28 cellular contexts compared by ENCODE assay signal in genomic region chr4:121229993-121230392, GRCh38.
"Had no signal": no experiment of that assay in that cellular context is flagged by ENCODE, and none has a peak within 500 bp of the region (broad histone marks: within the 10 kb centered on the region; RNA-seq: fewer than 3 reads in every experiment).

No MANE protein-coding gene starts in this region.

- H3K27me3 Mint-ChIP-seq: activated CD4-positive, alpha-beta memory T cell treated with anti-CD3 and anti-CD28 coated beads, Interleukin-2, amount 10 ng/mL, durations not matched to agents 7 days and 5 days; activated naive CD4-positive, alpha-beta T cell treated with anti-CD3 and anti-CD28 coated beads, Interleukin-2, amount 50 U/mL, for 24 hours; activated naive CD8-positive, alpha-beta T cell treated with anti-CD3 and anti-CD28 coated beads, Interleukin-2, amount 10 ng/mL, durations not matched to agents 7 days and 5 days; activated T-cell treated with anti-CD3 and anti-CD28 coated beads, Interleukin-2, amount 50 U/mL, for 24 hours; central memory CD8-positive, alpha-beta T cell; dendritic cell treated with granulocyte-macrophage colony-stimulating factor and Interleukin-4, amounts not matched to agents 40 ng/mL and 50 ng/mL, for 4 days had no signal

- H3K9me3 Mint-ChIP-seq: activated CD4-positive, alpha-beta memory T cell treated with anti-CD3 and anti-CD28 coated beads, Interleukin-2, amount 10 ng/mL, durations not matched to agents 7 days and 5 days; activated naive CD4-positive, alpha-beta T cell treated with anti-CD3 and anti-CD28 coated beads for 36 hours; activated naive CD8-positive, alpha-beta T cell treated with anti-CD3 and anti-CD28 coated beads, Interleukin-2, amount 10 ng/mL, durations not matched to agents 7 days and 5 days; activated T-cell treated with anti-CD3 and anti-CD28 coated beads, Interleukin-2, amount 50 U/mL, for 24 hours; activated T-helper 2 cell treated with anti-CD3 and anti-CD28 coated beads, Interferon-gamma antibody, Interleukin-2, Interleukin-4, amounts not matched to agents 10 μg/mL and 5 μg/mL and 100 μg/mL, durations not matched to agents 14 hours and 24 hours and 36 hours; central memory CD8-positive, alpha-beta T cell; dendritic cell treated with granulocyte-macrophage colony-stimulating factor and Interleukin-4, amounts not matched to agents 40 ng/mL and 50 ng/mL, for 4 days; endodermal cell had no signal

- H3K27ac Mint-ChIP-seq: activated CD4-positive, alpha-beta memory T cell treated with anti-CD3 and anti-CD28 coated beads, Interleukin-2, amount 10 ng/mL, durations not matched to agents 7 days and 5 days; activated CD4-positive, alpha-beta T cell treated with anti-CD3 and anti-CD28 coated beads for 36 hours; activated CD4-positive, alpha-beta T cell treated with anti-CD3 and anti-CD28 coated beads, Interleukin-2, amount 10 ng/mL, durations not matched to agents 24 days and 14 days; activated naive CD4-positive, alpha-beta T cell treated with anti-CD3 and anti-CD28 coated beads for 36 hours; activated naive CD4-positive, alpha-beta T cell treated with anti-CD3 and anti-CD28 coated beads, Interleukin-2, amount 50 U/mL, for 24 hours; activated naive CD8-positive, alpha-beta T cell treated with anti-CD3 and anti-CD28 coated beads, Interleukin-2, amount 10 ng/mL, durations not matched to agents 7 days and 5 days; activated T-cell treated with anti-CD3 and anti-CD28 coated beads, Interleukin-2, amount 50 U/mL, for 24 hours; activated T-helper 1 cell treated with anti-CD3 and anti-CD28 coated beads, Interleukin-12 subunit alpha, Interleukin-12 subunit beta, Interleukin-2, Interleukin-4 antibody, amounts not matched to agents 30 ng/mL and 10 ng/mL and 1 ng/mL, durations not matched to agents 14 hours and 24 hours and 36 hours; activated T-helper 2 cell treated with anti-CD3 and anti-CD28 coated beads, Interferon-gamma antibody, Interleukin-2, Interleukin-4, amounts not matched to agents 10 μg/mL and 5 μg/mL and 100 μg/mL, durations not matched to agents 14 hours and 24 hours and 36 hours; dendritic cell treated with granulocyte-macrophage colony-stimulating factor and Interleukin-4, amounts not matched to agents 40 ng/mL and 50 ng/mL, for 4 days; endodermal cell had no signal

- DNase-seq: activated CD4-positive, alpha-beta memory T cell treated with anti-CD3 and anti-CD28 coated beads, Interleukin-2, amount 10 ng/mL, durations not matched to agents 7 days and 5 days; activated CD4-positive, alpha-beta T cell treated with anti-CD3 and anti-CD28 coated beads for 36 hours; activated CD4-positive, alpha-beta T cell treated with anti-CD3 and anti-CD28 coated beads, Interleukin-2, amount 10 ng/mL, durations not matched to agents 24 days and 14 days; activated CD4-positive, alpha-beta T cell treated with anti-CD3 and anti-CD28 coated beads, Interleukin-2, amount 50 U/mL, for 4 hours; activated CD4-positive, CD25-positive, alpha-beta regulatory T cell; activated CD4-positive, CD25-positive, alpha-beta regulatory T cell treated with anti-CD3 and anti-CD28 coated beads, Interleukin-2, amount 50 U/mL, for 72 hours; activated CD8-positive, alpha-beta memory T cell treated with anti-CD3 and anti-CD28 coated beads, Interleukin-2, amount 50 U/mL, for 48 hours; activated effector memory CD4-positive, alpha-beta T cell treated with anti-CD3 and anti-CD28 coated beads, Interleukin-2, amount 50 U/mL, for 16 hours; activated naive CD4-positive, alpha-beta T cell treated with anti-CD3 and anti-CD28 coated beads for 36 hours; activated naive CD8-positive, alpha-beta T cell treated with anti-CD3 and anti-CD28 coated beads, Interleukin-2, amount 10 ng/mL, durations not matched to agents 7 days and 5 days; activated T-cell treated with anti-CD3 and anti-CD28 coated beads for 4 hours; activated T-cell treated with anti-CD3 and anti-CD28 coated beads, Interleukin-2, amount 50 U/mL, for 24 hours; amniotic stem cell; anterior cingulate cortex; brain microvascular endothelial cell; dorsolateral prefrontal cortex; effector memory CD4-positive, alpha-beta T cell; endodermal cell; foreskin fibroblast; head of caudate nucleus; hippocampal formation; T-helper 2 cell had no signal

- ATAC-seq: activated CD4-positive, alpha-beta T cell treated with anti-CD3 and anti-CD28 coated beads for 36 hours; esophagus mucosa had no signal

- H3K4me3 Mint-ChIP-seq: activated CD4-positive, alpha-beta memory T cell treated with anti-CD3 and anti-CD28 coated beads, Interleukin-2, amount 10 ng/mL, durations not matched to agents 7 days and 5 days; activated CD4-positive, alpha-beta T cell treated with anti-CD3 and anti-CD28 coated beads for 36 hours; activated CD4-positive, alpha-beta T cell treated with anti-CD3 and anti-CD28 coated beads, Interleukin-2, amount 10 ng/mL, durations not matched to agents 24 days and 14 days; activated naive CD4-positive, alpha-beta T cell treated with anti-CD3 and anti-CD28 coated beads for 36 hours; activated naive CD4-positive, alpha-beta T cell treated with anti-CD3 and anti-CD28 coated beads, Interleukin-2, amount 50 U/mL, for 24 hours; activated naive CD8-positive, alpha-beta T cell treated with anti-CD3 and anti-CD28 coated beads, Interleukin-2, amount 10 ng/mL, durations not matched to agents 7 days and 5 days; activated T-cell treated with anti-CD3 and anti-CD28 coated beads, Interleukin-2, amount 50 U/mL, for 24 hours; activated T-helper 1 cell treated with anti-CD3 and anti-CD28 coated beads, Interleukin-12 subunit alpha, Interleukin-12 subunit beta, Interleukin-2, Interleukin-4 antibody, amounts not matched to agents 30 ng/mL and 10 ng/mL and 1 ng/mL, durations not matched to agents 14 hours and 24 hours and 36 hours; central memory CD8-positive, alpha-beta T cell; dendritic cell treated with granulocyte-macrophage colony-stimulating factor and Interleukin-4, amounts not matched to agents 40 ng/mL and 50 ng/mL, for 4 days; endodermal cell had no signal
